Comparison of ENCODE assay signal across 1 cellular context in genomic region chr7:75364079-75364478, GRCh38. TPM values are rescaled to one million over a fixed set of nuclear protein-coding genes. Genes with fewer than 3 reads are reported as not detected.
"Had no signal": no experiment of that assay in that cellular context is flagged by ENCODE, and none has a peak within 500 bp of the region (broad histone marks: within the 10 kb centered on the region; RNA-seq: fewer than 3 reads in every experiment).

No MANE protein-coding gene starts in this region.

RNA-seq across cellular contexts. Expression of gene TRIM73, which starts 31.4 kb away (rescaled TPM):
- total RNA-seq: kidney epithelial cell had no signal
